ENCODE assay signal across 10 cellular contexts in genomic region chr10:110336111-110336721, GRCh38. TPM values are rescaled to one million over a fixed set of nuclear protein-coding genes. Genes with fewer than 3 reads are reported as not detected.
DNase-seq lines count a peak whose midpoint lies in the region; ATAC-seq and TF ChIP-seq lines count a peak whose summit lies in the region.
"Had no signal": no experiment of that assay in that cellular context is flagged by ENCODE, and none has a peak within 500 bp of the region (broad histone marks: within the 10 kb centered on the region; RNA-seq: fewer than 3 reads in every experiment).

No MANE protein-coding gene starts in this region.

- no peaks in the 10 kb centered on the region for H3K36me3 Mint-ChIP-seq in nephron (ENCODE audit: low read depth)

- H3K4me3 ChIP-seq in MG63, result no peak overlapping the region
- H3K4me3 ChIP-seq: mucosa of descending colon had no signal

- H3K36me3 ChIP-seq in MG63, result no peaks in the 10 kb centered on the region

- H3K9me3 ChIP-seq in MG63, result peaks cover 5% of the 10 kb centered on the region; the same call in 1 of the 2 replicates
- H3K9me3 ChIP-seq: mucosa of descending colon had no signal

- H3K4me3 Mint-ChIP-seq in nephron, result peak overlapping the region in 1 of 3 experiments; percentile 30

- peak overlapping the region; percentile 55 to 80 (median 79) for H3K27ac Mint-ChIP-seq in nephron

- no peak for ATAC-seq in HG02763 (IDR thresholded peaks at IDR 0.05; ENCODE audit: unreplicated experiment)
- ATAC-seq: mucosa of descending colon had no signal

- peak; percentile 99 for DNase-seq in EH (ENCODE audit: low read depth)
- peak; percentile 80 for DNase-seq in MG63
- peak; percentile 46 for DNase-seq in cerebellar cortex (ENCODE audit: low spot score)
- no peak for DNase-seq in NCI-H774 (lab: John Stamatoyannopoulos, UW)
- no peak for DNase-seq in activated effector memory CD4-positive, alpha-beta T cell treated with anti-CD3 and anti-CD28 coated beads, Interleukin-2, amount 50 U/mL, for 16 hours
- DNase-seq in NCI-H1694 treated with DMSO at 0.1 percent for 48 hours (lab: John Stamatoyannopoulos, UW), result no peak
- DNase-seq: activated T-cell treated with anti-CD3 and anti-CD28 coated beads, Interleukin-2, amount 50 U/mL, for 1 hour; mucosa of descending colon had no signal

- H3K27me3 Mint-ChIP-seq in nephron (ENCODE audit: low read depth), result no peaks in the 10 kb centered on the region

- H3K9me3 Mint-ChIP-seq in nephron, result peaks cover 6% of the 10 kb centered on the region

- peaks cover 45% of the 10 kb centered on the region for H3K4me1 Mint-ChIP-seq in nephron

- peak in 1 of 3 experiments; percentile 11 for TF ChIP-seq CTCF in nephron (IDR thresholded peaks at IDR 0.05; ENCODE audit: unreplicated experiment in 3 of 3)

- H3K27me3 ChIP-seq in MG63, result no peaks in the 10 kb centered on the region

RNA-seq across cellular contexts. Expression of gene SMNDC1, which starts 31.5 kb away (rescaled TPM):
- total RNA-seq in MG63 (2014; rRNA removed; shearing (Covaris generic); ENCODE audit: low replicate concordance), result 5.1 and 14.6 TPM in 2 replicates

Comparison
In these comparisons a context has a peak if more than half of its experiments do, and no peak if none do; other contexts are left out.
1. DNase-seq: peak in EH (single experiment), MG63 (single experiment) and cerebellar cortex (single experiment); none in NCI-H774 (single experiment), activated effector memory CD4-positive, alpha-beta T cell treated with anti-CD3 and anti-CD28 coated beads, Interleukin-2, amount 50 U/mL, for 16 hours (single experiment) and NCI-H1694 treated with DMSO at 0.1 percent for 48 hours (single experiment).